2 cellular contexts compared by ENCODE assay signal in genomic region chr2:150554046-150554445, GRCh38.
TF ChIP-seq lines count a peak whose summit lies in the region.

No MANE protein-coding gene starts in this region.

TF ChIP-seq in liver, 16 proteins besides CTCF, POLR2A, EP300 and RAD21 (continued from another document):
- TF ChIP-seq, protein P1, sequence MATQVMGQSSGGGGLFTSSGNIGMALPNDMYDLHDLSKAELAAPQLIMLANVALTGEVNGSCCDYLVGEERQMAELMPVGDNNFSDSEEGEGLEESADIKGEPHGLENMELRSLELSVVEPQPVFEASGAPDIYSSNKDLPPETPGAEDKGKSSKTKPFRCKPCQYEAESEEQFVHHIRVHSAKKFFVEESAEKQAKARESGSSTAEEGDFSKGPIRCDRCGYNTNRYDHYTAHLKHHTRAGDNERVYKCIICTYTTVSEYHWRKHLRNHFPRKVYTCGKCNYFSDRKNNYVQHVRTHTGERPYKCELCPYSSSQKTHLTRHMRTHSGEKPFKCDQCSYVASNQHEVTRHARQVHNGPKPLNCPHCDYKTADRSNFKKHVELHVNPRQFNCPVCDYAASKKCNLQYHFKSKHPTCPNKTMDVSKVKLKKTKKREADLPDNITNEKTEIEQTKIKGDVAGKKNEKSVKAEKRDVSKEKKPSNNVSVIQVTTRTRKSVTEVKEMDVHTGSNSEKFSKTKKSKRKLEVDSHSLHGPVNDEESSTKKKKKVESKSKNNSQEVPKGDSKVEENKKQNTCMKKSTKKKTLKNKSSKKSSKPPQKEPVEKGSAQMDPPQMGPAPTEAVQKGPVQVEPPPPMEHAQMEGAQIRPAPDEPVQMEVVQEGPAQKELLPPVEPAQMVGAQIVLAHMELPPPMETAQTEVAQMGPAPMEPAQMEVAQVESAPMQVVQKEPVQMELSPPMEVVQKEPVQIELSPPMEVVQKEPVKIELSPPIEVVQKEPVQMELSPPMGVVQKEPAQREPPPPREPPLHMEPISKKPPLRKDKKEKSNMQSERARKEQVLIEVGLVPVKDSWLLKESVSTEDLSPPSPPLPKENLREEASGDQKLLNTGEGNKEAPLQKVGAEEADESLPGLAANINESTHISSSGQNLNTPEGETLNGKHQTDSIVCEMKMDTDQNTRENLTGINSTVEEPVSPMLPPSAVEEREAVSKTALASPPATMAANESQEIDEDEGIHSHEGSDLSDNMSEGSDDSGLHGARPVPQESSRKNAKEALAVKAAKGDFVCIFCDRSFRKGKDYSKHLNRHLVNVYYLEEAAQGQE (IDR thresholded peaks at IDR 0.05): peak; percentile 49
- TF ChIP-seq ATF3 (IDR thresholded peaks at IDR 0.05): peak; percentile 46
- peak in 1 of 2 donors; percentile 69 for TF ChIP-seq EGR1 (IDR thresholded peaks at IDR 0.05; ENCODE audit: low read depth in 2 of 2)
- TF ChIP-seq, protein P2, sequence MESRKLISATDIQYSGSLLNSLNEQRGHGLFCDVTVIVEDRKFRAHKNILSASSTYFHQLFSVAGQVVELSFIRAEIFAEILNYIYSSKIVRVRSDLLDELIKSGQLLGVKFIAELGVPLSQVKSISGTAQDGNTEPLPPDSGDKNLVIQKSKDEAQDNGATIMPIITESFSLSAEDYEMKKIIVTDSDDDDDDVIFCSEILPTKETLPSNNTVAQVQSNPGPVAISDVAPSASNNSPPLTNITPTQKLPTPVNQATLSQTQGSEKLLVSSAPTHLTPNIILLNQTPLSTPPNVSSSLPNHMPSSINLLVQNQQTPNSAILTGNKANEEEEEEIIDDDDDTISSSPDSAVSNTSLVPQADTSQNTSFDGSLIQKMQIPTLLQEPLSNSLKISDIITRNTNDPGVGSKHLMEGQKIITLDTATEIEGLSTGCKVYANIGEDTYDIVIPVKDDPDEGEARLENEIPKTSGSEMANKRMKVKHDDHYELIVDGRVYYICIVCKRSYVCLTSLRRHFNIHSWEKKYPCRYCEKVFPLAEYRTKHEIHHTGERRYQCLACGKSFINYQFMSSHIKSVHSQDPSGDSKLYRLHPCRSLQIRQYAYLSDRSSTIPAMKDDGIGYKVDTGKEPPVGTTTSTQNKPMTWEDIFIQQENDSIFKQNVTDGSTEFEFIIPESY (IDR thresholded peaks at IDR 0.05): peak; percentile 68
- TF ChIP-seq YY1 (IDR thresholded peaks at IDR 0.05): peak; percentile 53
- TF ChIP-seq HNF4G (IDR thresholded peaks at IDR 0.05): peak; percentile 93
TF ChIP-seq in liver: peak in this region for 13.

TF ChIP-seq in HepG2, 621 proteins besides CTCF, POLR2A, EP300 and RAD21 (continued from another document):
- no peak for TF ChIP-seq ZBTB38 (CRISPR knock-in tag; IDR thresholded peaks at IDR 0.05)
- no peak for TF ChIP-seq ZNF446 (CRISPR knock-in tag; IDR thresholded peaks at IDR 0.05)
